In the genomic region with DNA sequence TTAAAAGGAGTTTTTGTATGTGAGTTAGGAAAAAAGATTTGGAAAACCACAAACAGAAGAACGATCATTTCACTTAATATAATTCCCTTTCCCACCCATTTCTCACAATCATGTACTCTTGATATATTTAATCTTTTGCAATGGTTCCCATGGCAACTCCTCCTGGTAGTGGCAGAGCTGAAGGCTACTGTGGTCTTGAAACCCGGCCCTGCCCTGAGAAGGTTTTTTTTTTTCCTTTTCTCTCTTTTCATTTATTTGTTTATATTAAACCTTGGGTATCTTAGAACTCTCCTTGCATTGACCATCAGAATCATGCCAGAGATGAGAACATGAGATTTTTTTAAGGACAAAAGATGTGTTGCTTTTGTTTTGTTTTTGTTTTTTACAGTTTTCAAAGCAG, we compare ENCODE assay signal across 12 cellular contexts.
A peak's percentile ranks its signal among the peaks of the same experiment; 100 is the strongest.
DNase-seq lines count a peak whose midpoint lies in the region; ATAC-seq and TF ChIP-seq lines count a peak whose summit lies in the region.
"Had no signal": no experiment of that assay in that cellular context is flagged by ENCODE, and none has a peak within 500 bp of the region (broad histone marks: within the 10 kb centered on the region; RNA-seq: fewer than 3 reads in every experiment).

No MANE protein-coding gene starts in this region.

- peak overlapping the region; percentile 7 for H3K9ac ChIP-seq in PC-3 (ENCODE audit: low read length)
- H3K9ac ChIP-seq in stomach smooth muscle (ENCODE audit: low read length in 2 of 2), result no peak overlapping the region

- H3K9me2 ChIP-seq in PC-3 (replicated peaks; ENCODE audit: low read length), result no peaks in the 10 kb centered on the region

- WGBS in right cardiac atrium, result 54% methylated on average over 2 of the region's 2 CpGs

- H3K9me3 ChIP-seq in PC-3 (ENCODE audit: low read length) (no peaks in the 10 kb centered on the region), right cardiac atrium (ENCODE audit: control insufficient read depth, low read length) (no peaks in the 10 kb centered on the region), stomach smooth muscle (ENCODE audit: control insufficient read depth in 2 of 2, low read length in 2 of 2) (no peaks in the 10 kb centered on the region)
- H3K9me3 ChIP-seq: testis had no signal

- H3K36me3 ChIP-seq in PC-3 (ENCODE audit: low read depth, low read length) (no peaks in the 10 kb centered on the region), stomach smooth muscle (ENCODE audit: control insufficient read depth in 2 of 2, insufficient read depth in 2 of 2, low read length in 2 of 2) (no peaks in the 10 kb centered on the region)

- intact Hi-C loops in PC-3 (cut with micrococcal nuclease), result loop anchor here (2.0 to 5.0 kb wide), 4 partner anchors 100 to 627 kb away; a partner anchor contains a TSS
- intact Hi-C loops in right cardiac atrium (cut with DNase I), result no loop called here

- H3K4me3 ChIP-seq in PC-3 (ENCODE audit: low read length), result no peak overlapping the region; the same call in 1 of the 2 replicates
- no peak overlapping the region for H3K4me3 ChIP-seq in cardiac fibroblast (replicated peaks in 1 of 2; ENCODE audit: low read depth in 2 of 2, low read length in 2 of 2)
- no peak overlapping the region for H3K4me3 ChIP-seq in right cardiac atrium (ENCODE audit: low read length)
- no peak overlapping the region for H3K4me3 ChIP-seq in stomach smooth muscle (ENCODE audit: low read length in 2 of 2)
- H3K4me3 ChIP-seq: testis had no signal

- H3K4me1 ChIP-seq in PC-3 (ENCODE audit: insufficient read depth, low read length) (peaks cover 29% of the 10 kb centered on the region), right cardiac atrium (ENCODE audit: control insufficient read depth, insufficient read depth, low read length) (peaks cover 4% of the 10 kb centered on the region), stomach smooth muscle (ENCODE audit: control insufficient read depth, insufficient read depth, low read length) (peaks cover 3% of the 10 kb centered on the region)

- no peak for TF ChIP-seq CTCF in PC-3 (conservative IDR thresholded peaks at IDR 0.05; ENCODE audit: low read depth, low read length)
- no peak for TF ChIP-seq CTCF in cardiac fibroblast (IDR thresholded peaks at IDR 0.05; ENCODE audit: low read depth, low read length)

- H3K27me3 ChIP-seq in PC-3 (ENCODE audit: low read length) (no peaks in the 10 kb centered on the region), right cardiac atrium (ENCODE audit: control insufficient read depth, insufficient read depth) (no peaks in the 10 kb centered on the region), stomach smooth muscle (ENCODE audit: control insufficient read depth in 1 of 2, insufficient read depth in 2 of 2, low read length in 2 of 2) (no peaks in the 10 kb centered on the region)
- H3K27me3 ChIP-seq: testis had no signal

- peak; percentile 49 for DNase-seq in PC-3
- peak; percentile 79 to 86 for DNase-seq in cardiac fibroblast (ENCODE audit: low read depth in 2 of 2)
- no peak for DNase-seq in right cardiac atrium
- DNase-seq in occipital lobe (lab: John Stamatoyannopoulos, UW), result no peak
- no peak for DNase-seq in effector CD4-positive, alpha-beta T cell
- no peak for DNase-seq in stimulated activated CD4-positive, alpha-beta T cell treated with anti-CD3 and anti-CD28 coated beads, Interleukin-4, amount 100 ng/mL, for 1 hour
- no peak for DNase-seq in kidney glomerular epithelial cell (lab: John Stamatoyannopoulos, UW)
- DNase-seq: activated CD4-positive, alpha-beta T cell treated with anti-CD3 and anti-CD28 coated beads for 36 hours; activated T-cell treated with anti-CD3 and anti-CD28 coated beads, Interleukin-2, amount 50 U/mL, for 4 hours; NCI-H2029 treated with DMSO at 0.1 percent for 48 hours; testis had no signal

- CTCF ChIA-PET in PC-3 (lab: Charles Lee), result interaction anchor here (0.6 to 0.9 kb wide), 2 partner anchors 287 to 640 kb away, joined by 3 to 7 read pairs; no protein-coding TSS in a partner anchor

- BruUV-seq in PC-3 (replicated peaks; lab: Mats Ljungman, UMichigan), result no TSS peak

- H4K20me1 ChIP-seq in PC-3 (ENCODE audit: low read length), result no peaks in the 10 kb centered on the region

- ATAC-seq in PC-3 (no peak), right cardiac atrium (peak; percentile 69 to 85)
- ATAC-seq: activated CD4-positive, alpha-beta T cell treated with anti-CD3 and anti-CD28 coated beads for 36 hours; activated T-cell treated with anti-CD3 and anti-CD28 coated beads, Interleukin-2, amount 50 U/mL, for 4 hours had no signal

- H3K27ac ChIP-seq in PC-3 (ENCODE audit: low read length) (peak overlapping the region; percentile 68), right cardiac atrium (ENCODE audit: low read length) (no peak overlapping the region), stomach smooth muscle (ENCODE audit: low read length) (peak overlapping the region; percentile 20)
- H3K27ac ChIP-seq: testis had no signal

- no peak overlapping the region for H2AFZ ChIP-seq in PC-3 (ENCODE audit: low read length)

- peaks cover 16% of the 10 kb centered on the region for H3F3A ChIP-seq in PC-3 (ENCODE audit: low read length, unreplicated experiment)

- no peaks in the 10 kb centered on the region for H3K79me2 ChIP-seq in PC-3 (ENCODE audit: low read length)

- POLR2A ChIA-PET in PC-3 (lab: Charles Lee; ENCODE audit: unreplicated experiment), result no interaction called here

- peak overlapping the region; percentile 66 for H3K4me2 ChIP-seq in PC-3 (ENCODE audit: low read length)

Comparison
In these comparisons a context has a peak if more than half of its experiments do, and no peak if none do; other contexts are left out.
1. DNase-seq: peak in PC-3 (single experiment) and cardiac fibroblast (2 of 2); none in right cardiac atrium (0 of 3), occipital lobe (single experiment), effector CD4-positive, alpha-beta T cell (single experiment), stimulated activated CD4-positive, alpha-beta T cell treated with anti-CD3 and anti-CD28 coated beads, Interleukin-4, amount 100 ng/mL, for 1 hour (single experiment) and kidney glomerular epithelial cell (single experiment).